7 cellular contexts compared by ENCODE assay signal in the genomic region with DNA sequence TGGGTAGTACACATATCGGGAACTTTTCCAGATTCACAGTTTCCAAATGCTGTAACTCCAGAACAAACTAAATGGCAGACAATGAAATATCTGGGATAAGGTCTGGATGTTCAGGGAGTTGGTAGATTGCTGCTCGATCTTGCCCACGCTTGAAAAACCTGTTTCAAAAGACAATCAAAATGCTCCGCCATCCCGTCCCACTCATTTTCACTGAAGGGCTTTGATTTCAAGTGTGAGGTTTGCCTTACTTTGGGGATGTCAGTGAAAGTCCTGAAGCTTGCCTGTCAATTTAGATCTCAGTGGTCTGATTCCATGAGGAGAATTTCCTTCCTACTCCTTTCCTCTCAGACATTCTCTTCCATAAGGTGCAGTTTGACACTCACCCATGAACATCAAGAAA.
"Had no signal": no experiment of that assay in that cellular context is flagged by ENCODE, and none has a peak within 500 bp of the region (broad histone marks: within the 10 kb centered on the region; RNA-seq: fewer than 3 reads in every experiment).

No MANE protein-coding gene starts in this region.

- ATAC-seq: HCT116 had no signal

- H3K4me3 Mint-ChIP-seq: HFFc6 had no signal

- H3K9ac ChIP-seq: GM23248 had no signal

- DNase-seq: GM23248, GOT3, H7, HFFc6, IMR-90 had no signal

- H3K36me3 ChIP-seq: HAP-1 had no signal

- H3K4me3 ChIP-seq: GM23248, HAP-1 had no signal

- H2AFZ ChIP-seq: GM23248 had no signal

- H3K9me3 ChIP-seq: HAP-1 had no signal

- H3K27ac Mint-ChIP-seq: HFFc6 had no signal

- H3K27ac ChIP-seq: GM23248 had no signal
